Comparison of ENCODE assay signal across 26 cellular contexts in the genomic region with DNA sequence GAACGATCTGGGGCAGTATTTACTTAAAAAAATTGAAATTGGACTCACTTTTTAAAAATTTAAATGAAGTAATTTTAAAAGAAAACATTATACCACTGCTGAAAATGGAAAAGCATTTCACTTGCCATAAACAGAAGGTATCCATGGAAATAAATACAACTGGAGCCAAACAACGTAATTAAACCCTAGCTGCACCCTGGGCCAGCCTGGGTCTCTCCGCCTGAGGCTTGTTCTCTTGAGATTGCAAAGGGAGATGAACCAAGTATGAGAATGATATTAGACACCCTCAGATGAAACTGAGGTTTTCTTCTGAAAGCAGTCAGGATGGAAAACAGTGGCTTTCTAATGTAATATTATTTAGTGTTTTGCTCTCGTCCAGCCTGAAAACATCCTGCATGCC.
"Had no signal": no experiment of that assay in that cellular context is flagged by ENCODE, and none has a peak within 500 bp of the region (broad histone marks: within the 10 kb centered on the region; RNA-seq: fewer than 3 reads in every experiment).

No MANE protein-coding gene starts in this region.

- H3K27me3 ChIP-seq: ascending aorta, cardiac muscle cell, Peyer's patch had no signal

- H3K27ac ChIP-seq: ascending aorta, cardiac muscle cell, KMS-11, Peyer's patch, RWPE1, WERI-Rb-1 had no signal

- H3K9me3 ChIP-seq: ascending aorta, Peyer's patch had no signal

- H3K4me1 ChIP-seq: ascending aorta, Peyer's patch had no signal

- H3K4me3 ChIP-seq: ascending aorta, cardiac muscle cell, Peyer's patch had no signal

- H3K36me3 ChIP-seq: ascending aorta, cardiac muscle cell, Peyer's patch, WERI-Rb-1 had no signal

- H3K4me2 ChIP-seq: KMS-11 had no signal

- H3K9ac ChIP-seq: KMS-11 had no signal

- DNase-seq: activated CD4-positive, alpha-beta T cell treated with anti-CD3 and anti-CD28 coated beads, Interleukin-2, amount 10 ng/mL, durations not matched to agents 7 days and 5 days; activated CD4-positive, alpha-beta T cell treated with anti-CD3 and anti-CD28 coated beads, Interleukin-2, amount 50 U/mL, for 48 hours; activated CD4-positive, CD25-positive, alpha-beta regulatory T cell; activated CD8-positive, alpha-beta T cell treated with anti-CD3 and anti-CD28 coated beads, Interleukin-2, amount 10 ng/mL, durations not matched to agents 7 days and 5 days; activated gamma-delta T cell; activated naive CD4-positive, alpha-beta T cell treated with Interleukin-2 at 50 U/mL for 16 hours; activated naive CD8-positive, alpha-beta T cell treated with anti-CD3 and anti-CD28 coated beads, Interleukin-2, amount 10 ng/mL, durations not matched to agents 7 days and 5 days; activated T-cell treated with anti-CD3 and anti-CD28 coated beads, Interleukin-2, amount 50 U/mL, for 24 hours; amygdala; NCI-H1105; NCI-H1417 treated with DMSO at 0.1 percent for 48 hours; NCI-H1930; NCI-H2081 treated with DMSO at 0.1 percent for 48 hours; NCI-H2171 treated with DMSO at 0.1 percent for 48 hours; NCI-H345; NCI-H524 treated with DMSO at 0.1 percent for 48 hours; NCI-H774; PC-3; Peyer's patch; SIG-M5; T1000; WERI-Rb-1 had no signal
